10 cellular contexts compared by ENCODE assay signal in the genomic region with DNA sequence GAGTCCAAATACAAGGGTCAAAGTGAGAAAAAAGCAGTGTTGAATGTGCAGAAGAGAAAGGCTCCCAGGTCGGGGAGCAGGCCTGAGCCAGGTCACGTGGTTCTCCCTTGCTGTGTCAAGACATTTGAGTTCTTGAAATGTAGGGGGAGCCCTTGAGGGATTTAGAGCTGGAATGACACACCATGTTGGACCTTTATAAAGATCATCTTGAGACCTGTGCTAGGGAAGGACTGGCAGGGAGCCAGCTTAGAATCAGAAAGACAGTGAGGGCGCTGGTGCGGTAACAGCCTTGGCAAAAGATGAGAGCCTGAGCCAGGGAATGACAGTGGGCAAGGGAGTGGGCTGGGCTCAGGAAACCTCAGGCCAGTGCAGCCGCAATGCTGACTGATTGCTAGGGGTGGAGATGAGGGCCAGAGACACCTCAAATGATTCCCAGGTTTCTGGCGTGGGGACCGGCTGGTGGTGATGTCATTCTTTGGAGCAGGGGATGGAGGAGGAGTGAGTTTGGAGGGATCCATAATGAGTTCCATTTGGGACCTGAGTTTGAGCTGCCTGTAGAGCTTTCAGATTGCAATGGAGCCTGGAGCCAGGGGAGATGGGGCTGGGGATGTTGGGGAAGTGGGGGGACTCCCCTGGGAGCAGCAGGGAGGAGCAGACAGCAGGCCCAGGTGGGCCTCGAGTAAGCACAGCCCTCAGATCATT.
DNase-seq lines count a peak whose midpoint lies in the region; ATAC-seq, FAIRE-seq and TF ChIP-seq lines count a peak whose summit lies in the region.
"Had no signal": no experiment of that assay in that cellular context is flagged by ENCODE, and none has a peak within 500 bp of the region (broad histone marks: within the 10 kb centered on the region; RNA-seq: fewer than 3 reads in every experiment).

No MANE protein-coding gene starts in this region.

- ATAC-seq in left colon = no peak
- no peak for ATAC-seq in GM21723 (IDR thresholded peaks at IDR 0.05; ENCODE audit: unreplicated experiment)
- no peak for ATAC-seq in GM18505 (IDR thresholded peaks at IDR 0.05; ENCODE audit: unreplicated experiment)

- BruUV-seq in A673 (replicated peaks; lab: Mats Ljungman, UMichigan) = no TSS peak

- H3K27ac ChIP-seq in A673 (ENCODE audit: low read depth, low read length, poor library complexity, severe bottlenecking) = no peak overlapping the region
- H3K27ac ChIP-seq: upper lobe of left lung had no signal

- H3K36me3 ChIP-seq in A673 (ENCODE audit: insufficient read depth, low read length, poor library complexity, severe bottlenecking) = no peaks in the 10 kb centered on the region
- H3K36me3 ChIP-seq: upper lobe of left lung had no signal

- intact Hi-C loops in A673 (cut with micrococcal nuclease; ENCODE audit: unreplicated experiment) (no loop called here), left colon (cut with DNase I, micrococcal nuclease) (no loop called here)

- no peak overlapping the region for H3K4me3 ChIP-seq in A673 (ENCODE audit: low read depth, low read length, poor library complexity, severe bottlenecking)
- H3K4me3 ChIP-seq: lung, upper lobe of left lung had no signal

- H3K4me1 ChIP-seq in A673 (ENCODE audit: insufficient read depth, low read length, poor library complexity, severe bottlenecking) = no peaks in the 10 kb centered on the region
- H3K4me1 ChIP-seq: upper lobe of left lung had no signal

- POLR2A ChIA-PET in A673 (lab: Charles Lee; ENCODE audit: low non-redundant PET) = no interaction called here

- CTCF ChIA-PET in A673 (lab: Charles Lee) = interaction anchor here (1.8 kb wide), 1 partner anchor 281 kb away, joined by 4 read pairs; no protein-coding TSS in a partner anchor

- TF ChIP-seq CTCF in A673 (conservative IDR thresholded peaks at IDR 0.05; ENCODE audit: low read depth, low read length) = 0 out of 2 replicates have a peak, but pooled peaks have one; percentile 24

- FAIRE-seq in GM19239 (lab: Jason Lieb, UNC) = peak; percentile 44

- DNase-seq in A673 (ENCODE audit: low spot score) = peak; percentile 36
- no peak for DNase-seq in GM19239 (ENCODE audit: insufficient read length, low spot score)
- DNase-seq in astrocyte of the hippocampus (ENCODE audit: low read depth, low spot score) = peak; percentile 13
- DNase-seq in left colon = peak; percentile 3 to 26
- DNase-seq in GM19238 (ENCODE audit: insufficient read length, low spot score) = no peak
- DNase-seq in DMS79 (lab: John Stamatoyannopoulos, UW) = no peak

- H3K9me3 ChIP-seq in A673 (ENCODE audit: low read depth, low read length, poor library complexity, severe bottlenecking) = no peaks in the 10 kb centered on the region
- H3K9me3 ChIP-seq: upper lobe of left lung had no signal

- TF ChIP-seq POLR2A in GM18505 (IDR thresholded peaks at IDR 0.05; ENCODE audit: borderline replicate concordance, extremely low read depth, insufficient read depth, insufficient read length) = no peak

- H3K27me3 ChIP-seq in A673 (replicated peaks; ENCODE audit: insufficient read depth, low read depth, low read length, poor library complexity) = no peaks in the 10 kb centered on the region
- H3K27me3 ChIP-seq: upper lobe of left lung had no signal

Comparison
In these comparisons a context has a peak if more than half of its experiments do, and no peak if none do; other contexts are left out.
1. DNase-seq: peak in A673 (single experiment), astrocyte of the hippocampus (single experiment) and left colon (2 of 2); none in GM19239 (single experiment), GM19238 (single experiment) and DMS79 (single experiment).